In the genomic region with DNA sequence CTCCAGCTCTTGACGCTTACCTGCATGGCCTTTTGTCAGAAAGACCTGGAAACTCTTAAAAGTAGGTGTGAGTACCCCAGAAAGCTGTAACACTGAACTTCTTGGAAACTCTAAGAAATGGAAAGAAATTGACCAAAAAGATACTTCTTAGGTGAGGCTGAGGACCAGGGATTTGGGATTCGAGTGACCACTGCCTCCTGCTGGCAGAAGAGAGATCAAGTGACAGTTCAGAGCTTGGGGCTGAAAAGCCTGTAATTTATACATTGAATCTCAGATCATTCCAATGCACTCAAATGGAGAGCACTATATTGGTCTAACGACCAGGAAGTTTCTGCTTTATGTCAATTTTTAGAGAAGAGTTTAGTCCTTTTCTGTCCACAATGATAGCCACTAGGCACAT, we compare ENCODE assay signal across 11 cellular contexts.
DNase-seq lines count a peak whose midpoint lies in the region; ATAC-seq and TF ChIP-seq lines count a peak whose summit lies in the region.
"Had no signal": no experiment of that assay in that cellular context is flagged by ENCODE, and none has a peak within 500 bp of the region (broad histone marks: within the 10 kb centered on the region; RNA-seq: fewer than 3 reads in every experiment).

No MANE protein-coding gene starts in this region.

- intact Hi-C loops in ascending aorta (cut with DNase I): loop anchor here (5.0 kb wide), 1 partner anchor 101 kb away; no protein-coding TSS in a partner anchor

- no peak overlapping the region for H3K27ac ChIP-seq in ascending aorta
- H3K27ac ChIP-seq: testis had no signal

- no peaks in the 10 kb centered on the region for H3K4me1 ChIP-seq in ascending aorta
- H3K4me1 ChIP-seq: testis had no signal

- no peaks in the 10 kb centered on the region for H3K27me3 ChIP-seq in H7 (ENCODE audit: control insufficient read depth, insufficient read depth, low read length)
- no peaks in the 10 kb centered on the region for H3K27me3 ChIP-seq in ascending aorta
- H3K27me3 ChIP-seq: testis had no signal

- no peak for ATAC-seq in HG03571 (IDR thresholded peaks at IDR 0.05; ENCODE audit: unreplicated experiment)
- no peak for ATAC-seq in GM21737 (IDR thresholded peaks at IDR 0.05; ENCODE audit: unreplicated experiment)
- no peak for ATAC-seq in GM18907 (IDR thresholded peaks at IDR 0.05; ENCODE audit: unreplicated experiment)

- DNase-seq in AG09309 (ENCODE audit: low read depth) (no peak), H7 (peak; percentile 31), ascending aorta (ENCODE audit: low spot score in 2 of 2) (no peak), iPS-NIHi11 (ENCODE audit: low spot score) (peak; percentile 23), NOMO-1 treated with DMSO at 0.1 percent for 48 hours (lab: John Stamatoyannopoulos, UW; ENCODE audit: unreplicated experiment) (no peak)
- DNase-seq: left colon, NCI-H774, testis had no signal

- no peaks in the 10 kb centered on the region for H3K36me3 ChIP-seq in H7 (replicated peaks; ENCODE audit: control insufficient read depth, insufficient read depth, low read length)
- no peaks in the 10 kb centered on the region for H3K36me3 ChIP-seq in ascending aorta

- no peak overlapping the region for H3K4me3 ChIP-seq in AG09309 (ENCODE audit: control insufficient read depth, low read depth, low read length)
- H3K4me3 ChIP-seq in H7 (ENCODE audit: insufficient read depth, low read depth, low read length): no peak overlapping the region
- no peak overlapping the region for H3K4me3 ChIP-seq in ascending aorta
- H3K4me3 ChIP-seq: testis had no signal

- TF ChIP-seq CTCF in AG09309 (IDR thresholded peaks at IDR 0.05; ENCODE audit: control insufficient read depth, insufficient read depth, low read depth, low read length, missing control alignments) (peak; percentile 48), ascending aorta (IDR thresholded peaks at IDR 0.05) (peak in 2 of 3 experiments; percentile 17 to 32)

- no peaks in the 10 kb centered on the region for H3K9me3 ChIP-seq in ascending aorta
- H3K9me3 ChIP-seq: testis had no signal

Comparison
In these comparisons a context has a peak if more than half of its experiments do, and no peak if none do; other contexts are left out.
1. DNase-seq: peak in H7 (single experiment) and iPS-NIHi11 (single experiment); none in AG09309 (single experiment), ascending aorta (0 of 2) and NOMO-1 treated with DMSO at 0.1 percent for 48 hours (single experiment).